Comparison of ENCODE assay signal across 24 cellular contexts in the genomic region with DNA sequence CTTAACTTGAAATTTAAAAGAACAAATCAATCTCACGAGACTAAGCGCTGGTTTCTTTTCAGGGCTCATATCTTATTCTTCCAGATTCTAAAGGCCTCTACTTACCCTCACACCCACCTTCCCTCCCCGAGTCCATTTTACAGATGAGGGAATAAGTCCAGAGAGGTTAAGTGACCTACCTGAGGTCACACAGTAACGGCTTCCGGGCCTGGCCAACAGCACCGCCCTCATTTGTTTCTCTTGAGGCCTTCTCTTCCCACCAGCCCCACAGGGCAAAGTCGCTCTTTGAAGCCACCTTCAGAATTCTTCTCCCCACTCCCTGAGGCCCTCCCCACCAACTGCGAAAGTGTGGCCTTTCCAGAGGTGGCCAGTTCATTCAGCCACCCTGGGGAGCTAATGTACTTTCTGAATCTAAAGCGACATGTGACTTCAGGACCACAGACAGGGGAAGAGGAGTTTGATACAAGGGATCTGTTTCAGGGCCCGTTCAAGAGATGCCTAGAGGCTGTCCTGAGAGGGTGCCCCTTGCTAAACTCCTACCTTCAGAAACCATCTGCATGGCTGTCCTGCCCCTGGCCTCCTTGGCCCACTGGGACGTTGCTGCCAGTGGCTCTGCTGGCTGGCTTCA.
"Had no signal": no experiment of that assay in that cellular context is flagged by ENCODE, and none has a peak within 500 bp of the region (broad histone marks: within the 10 kb centered on the region; RNA-seq: fewer than 3 reads in every experiment).

No MANE protein-coding gene starts in this region.

- H3K4me1 ChIP-seq: gastroesophageal sphincter, sigmoid colon, stomach, transverse colon had no signal

- H3K4me3 Mint-ChIP-seq: dendritic cell treated with granulocyte-macrophage colony-stimulating factor and Interleukin-4, amounts not matched to agents 40 ng/mL and 50 ng/mL, for 4 days; effector memory CD8-positive, alpha-beta T cell; nephron had no signal

- H3K79me2 ChIP-seq: hepatocyte had no signal

- H3K4me2 ChIP-seq: hepatocyte had no signal

- ATAC-seq: effector memory CD8-positive, alpha-beta T cell; gastroesophageal sphincter had no signal

- H3K27ac Mint-ChIP-seq: dendritic cell treated with granulocyte-macrophage colony-stimulating factor and Interleukin-4, amounts not matched to agents 40 ng/mL and 50 ng/mL, for 4 days; effector memory CD8-positive, alpha-beta T cell; nephron had no signal

- H2AFZ ChIP-seq: hepatocyte had no signal

- FAIRE-seq: colon had no signal

- H3K9me3 Mint-ChIP-seq: dendritic cell treated with granulocyte-macrophage colony-stimulating factor and Interleukin-4, amounts not matched to agents 40 ng/mL and 50 ng/mL, for 4 days; effector memory CD8-positive, alpha-beta T cell; nephron had no signal

- DNase-seq: cerebellar nuclear complex; effector memory CD8-positive, alpha-beta T cell; foreskin fibroblast; head of caudate nucleus; kidney glomerular epithelial cell; mammary epithelial cell; mucosa of descending colon; sigmoid colon; stimulated activated CD4-positive, alpha-beta T cell treated with anti-CD3 and anti-CD28 coated beads, Interleukin-2, amount 100 ng/mL, for 24 hours; stimulated activated CD4-positive, alpha-beta T cell treated with anti-CD3 and anti-CD28 coated beads, Interleukin-4, amount 100 ng/mL, for 4 hours; stimulated activated naive CD4-positive, alpha-beta T cell; stomach; substantia nigra; transverse colon had no signal

- H3K4me3 ChIP-seq: esophagus muscularis mucosa, gastroesophageal sphincter, hepatocyte, mucosa of descending colon, sigmoid colon, skin epidermis, stomach, thoracic aorta, transverse colon had no signal

- H3K36me3 ChIP-seq: esophagus muscularis mucosa, gastroesophageal sphincter, neutrophil, sigmoid colon, stomach, thoracic aorta, transverse colon had no signal

- H3K27ac ChIP-seq: epithelial cell of prostate, esophagus muscularis mucosa, gastroesophageal sphincter, hepatocyte, neutrophil, sigmoid colon, skin epidermis, stomach, thoracic aorta, transverse colon had no signal

- H3K27me3 ChIP-seq: esophagus muscularis mucosa, gastroesophageal sphincter, hepatocyte, sigmoid colon, stomach had no signal

- H3K27me3 Mint-ChIP-seq: dendritic cell treated with granulocyte-macrophage colony-stimulating factor and Interleukin-4, amounts not matched to agents 40 ng/mL and 50 ng/mL, for 4 days had no signal

- H3K9me3 ChIP-seq: esophagus muscularis mucosa, gastroesophageal sphincter, mucosa of descending colon, neutrophil, sigmoid colon, stomach, thoracic aorta, transverse colon had no signal
